Comparison of ENCODE assay signal across 8 cellular contexts in genomic region chr16:25106567-25107465, GRCh38. TPM values are rescaled to one million over a fixed set of nuclear protein-coding genes. Genes with fewer than 3 reads are reported as not detected.
DNase-seq lines count a peak whose midpoint lies in the region; TF ChIP-seq lines count a peak whose summit lies in the region.

No MANE protein-coding gene starts in this region.

- H3K36me3 ChIP-seq in H7 (replicated peaks; ENCODE audit: control insufficient read depth, insufficient read depth, low read length) (no peaks in the 10 kb centered on the region), SU-DHL-6 (ENCODE audit: low read length) (no peaks in the 10 kb centered on the region), adrenal gland (replicated peaks in 1 of 2) (no peaks in the 10 kb centered on the region), parathyroid adenoma (ENCODE audit: control insufficient read depth, insufficient read depth, low read length) (no peaks in the 10 kb centered on the region), thymus (ENCODE audit: control insufficient read depth, insufficient read depth) (no peaks in the 10 kb centered on the region)

- peak overlapping the region; percentile 96 for H3K4me3 ChIP-seq in H7 (ENCODE audit: insufficient read depth, low read depth, low read length)
- H3K4me3 ChIP-seq in NB4 (ENCODE audit: low read depth, low read length), result peak overlapping the region; percentile 72
- H3K4me3 ChIP-seq in SU-DHL-6 (ENCODE audit: insufficient read depth, low read length, poor library complexity, severe bottlenecking), result peak overlapping the region; percentile 54
- peak overlapping the region; percentile 54 to 82 (median 71) for H3K4me3 ChIP-seq in adrenal gland
- H3K4me3 ChIP-seq in parathyroid adenoma (ENCODE audit: low read depth, low read length), result peak overlapping the region; percentile 76
- H3K4me3 ChIP-seq in thymus (ENCODE audit: low read length), result peak overlapping the region; percentile 75

- H3K27me3 ChIP-seq in H7 (ENCODE audit: control insufficient read depth, insufficient read depth, low read length) (no peaks in the 10 kb centered on the region; the same call in 1 of the 2 replicates), SU-DHL-6 (ENCODE audit: low read length) (no peaks in the 10 kb centered on the region), adrenal gland (no peaks in the 10 kb centered on the region), parathyroid adenoma (ENCODE audit: control insufficient read depth, insufficient read depth, low read length) (no peaks in the 10 kb centered on the region), thymus (ENCODE audit: control insufficient read depth, insufficient read depth) (no peaks in the 10 kb centered on the region)

- peak overlapping the region; percentile 56 for H3K4me2 ChIP-seq in SU-DHL-6 (ENCODE audit: low read depth, low read length, poor library complexity, severe bottlenecking)
- H3K4me2 ChIP-seq in parathyroid adenoma (ENCODE audit: low read length), result peak overlapping the region; percentile 98

- TF ChIP-seq POLR2A in NB4 (IDR thresholded peaks at IDR 0.05; ENCODE audit: extremely low read depth, insufficient read length) (peak; percentile 76), adrenal gland (IDR thresholded peaks at IDR 0.05) (peak; percentile 70 to 91)

- H3K4me1 ChIP-seq in adrenal gland (replicated peaks in 1 of 2), result peaks cover 14 to 31% of the 10 kb centered on the region in 2 donors
- peaks cover 11% of the 10 kb centered on the region for H3K4me1 ChIP-seq in parathyroid adenoma
- H3K4me1 ChIP-seq in thymus (ENCODE audit: control insufficient read depth, insufficient read depth, low read length), result peaks cover 11% of the 10 kb centered on the region

- H3F3A ChIP-seq in SU-DHL-6 (ENCODE audit: insufficient read depth), result no peaks in the 10 kb centered on the region

- WGBS in adrenal gland, 4 donors, result 0 to 3% (median 1%) methylated on average over 12 to 63 of the region's 63 CpGs
- WGBS in thymus, result 1% methylated on average over 63 of the region's 63 CpGs

- no peaks in the 10 kb centered on the region for H3K9me3 ChIP-seq in SU-DHL-6 (ENCODE audit: insufficient read depth, low read length)
- H3K9me3 ChIP-seq in adrenal gland (replicated peaks in 1 of 3), result no peaks in the 10 kb centered on the region
- no peaks in the 10 kb centered on the region for H3K9me3 ChIP-seq in parathyroid adenoma (ENCODE audit: control insufficient read depth, low read length)
- no peaks in the 10 kb centered on the region for H3K9me3 ChIP-seq in thymus (ENCODE audit: control insufficient read depth)

- H2AFZ ChIP-seq in SU-DHL-6 (ENCODE audit: low read depth, low read length, severe bottlenecking), result peak overlapping the region; percentile 65
- H2AFZ ChIP-seq in parathyroid adenoma, result peak overlapping the region; percentile 91

- H4K20me1 ChIP-seq in SU-DHL-6 (ENCODE audit: low read depth, low read length), result no peaks in the 10 kb centered on the region

- intact Hi-C loops in adrenal gland (cut with DNase I) (loop anchor here in 1 of 2 donors (5.0 kb wide), 1 partner anchor 45 kb away; no protein-coding TSS in a partner anchor), cardiac septum (cut with DNase I) (no loop called here)

- H3K9ac ChIP-seq in SU-DHL-6 (ENCODE audit: low read length) (peak overlapping the region; percentile 58), parathyroid adenoma (peak overlapping the region; percentile 25)

- H3K79me2 ChIP-seq in SU-DHL-6 (ENCODE audit: insufficient read depth, low read length) (no peaks in the 10 kb centered on the region; the same call in 1 of the 2 replicates), parathyroid adenoma (peaks cover 2% of the 10 kb centered on the region)

- TF ChIP-seq CTCF in NB4 (IDR thresholded peaks at IDR 0.05; ENCODE audit: low read depth, low read length), result peak; percentile 56
- no peak for TF ChIP-seq CTCF in SU-DHL-6 (IDR thresholded peaks at IDR 0.05; ENCODE audit: insufficient read depth, low read length, poor library complexity, severe bottlenecking)
- peak in 4 of 6 experiments; percentile 33 to 49 (median 38) for TF ChIP-seq CTCF in adrenal gland (IDR thresholded peaks at IDR 0.05)
- TF ChIP-seq CTCF in parathyroid adenoma (IDR thresholded peaks at IDR 0.05), result peak; percentile 19

- no peaks in the 10 kb centered on the region for H3K9me2 ChIP-seq in SU-DHL-6 (replicated peaks; ENCODE audit: insufficient read depth, low read length)

- peak; percentile 86 for DNase-seq in EH (ENCODE audit: low read depth)
- peak; percentile 98 for DNase-seq in H7
- DNase-seq in NB4 (ENCODE audit: low read depth), result peak; percentile 84
- DNase-seq in adrenal gland, result peak; percentile 96 to 99 (median 98)
- DNase-seq in cardiac septum (ENCODE audit: low spot score), result peak; percentile 99

- no peak overlapping the region for H3K27ac ChIP-seq in SU-DHL-6 (ENCODE audit: low read depth, low read length)
- H3K27ac ChIP-seq in adrenal gland, result peak overlapping the region in 4 of 5 donors; percentile 84 to 96 (median 90)
- peak overlapping the region; percentile 86 for H3K27ac ChIP-seq in parathyroid adenoma
- H3K27ac ChIP-seq in thymus (ENCODE audit: low read depth), result peak overlapping the region; percentile 83

RNA-seq across cellular contexts. Expression of gene LCMT1, which starts 4.7 kb away (rescaled TPM):
- 32.5 and 37.6 TPM in 2 replicates for total RNA-seq in H7 (2014; rRNA removed; shearing (Covaris generic))
- total RNA-seq in adrenal gland (10 to 100 TPM; 28.1 to 58.4 (median 42.2) TPM), cardiac septum (38.7 TPM)
- polyA plus RNA-seq in adrenal gland (10 to 100 TPM; 44.4 to 47.9 (median 45.5) TPM), thymus (41.9 TPM)
